In the genomic region with DNA sequence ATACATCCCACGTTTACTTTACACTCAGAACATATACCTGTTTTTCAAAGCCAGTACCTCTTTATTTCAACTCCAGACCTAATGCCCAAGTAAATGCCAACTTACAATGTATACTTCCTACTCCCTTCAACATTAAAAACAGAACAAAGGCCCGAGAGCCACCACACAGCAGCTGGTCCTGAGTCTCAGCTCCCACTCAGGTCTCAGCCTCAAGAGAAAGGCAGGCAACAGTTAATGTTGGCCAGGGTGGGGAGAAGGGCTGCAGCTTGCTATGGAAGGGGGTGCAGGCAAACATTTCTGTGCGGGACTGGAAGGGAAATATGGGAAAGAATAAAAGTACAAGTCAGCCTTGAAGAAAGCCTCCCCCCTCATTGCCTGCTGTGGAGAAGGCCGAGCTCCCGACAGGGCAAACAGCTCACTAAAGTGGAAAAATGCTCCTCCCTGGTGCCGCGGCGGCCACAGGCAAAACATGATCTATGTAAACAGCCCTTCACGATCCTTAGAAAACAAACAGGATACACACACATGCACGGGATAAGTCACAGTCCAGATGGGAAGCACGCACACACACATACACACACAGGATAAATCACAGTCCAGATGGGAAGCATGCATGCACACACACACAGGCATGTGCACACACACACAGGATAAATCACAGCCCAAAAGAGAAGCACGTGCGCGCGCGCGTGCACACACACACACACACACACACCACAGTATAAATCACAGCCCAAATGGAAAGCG, we compare ENCODE assay signal across 15 cellular contexts.
A peak's percentile ranks its signal among the peaks of the same experiment; 100 is the strongest.
DNase-seq lines count a peak whose midpoint lies in the region; ATAC-seq, FAIRE-seq and TF ChIP-seq lines count a peak whose summit lies in the region.
"Had no signal": no experiment of that assay in that cellular context is flagged by ENCODE, and none has a peak within 500 bp of the region (broad histone marks: within the 10 kb centered on the region; RNA-seq: fewer than 3 reads in every experiment).

No MANE protein-coding gene starts in this region.

- H3K9me3 ChIP-seq in PC-3 (ENCODE audit: low read length) (no peaks in the 10 kb centered on the region), kidney (ENCODE audit: control insufficient read depth in 1 of 2, low read length in 2 of 2) (no peaks in the 10 kb centered on the region), upper lobe of right lung (no peaks in the 10 kb centered on the region)
- no peaks in the 10 kb centered on the region for H3K9me3 ChIP-seq in effector memory CD4-positive, alpha-beta T cell (ENCODE audit: control insufficient read depth, low read length)
- H3K9me3 ChIP-seq: adrenal gland, gastrocnemius medialis, neutrophil, spleen had no signal

- peak; percentile 49 for DNase-seq in NCI-H748 (lab: John Stamatoyannopoulos, UW; ENCODE audit: unreplicated experiment)
- DNase-seq in NCI-H748 treated with DMSO at 0.1 percent for 48 hours (lab: John Stamatoyannopoulos, UW) = no peak
- DNase-seq in PC-3 = peak; percentile 18
- peak; percentile 53 for DNase-seq in kidney
- peak; percentile 45 for DNase-seq in upper lobe of right lung
- DNase-seq in cerebellar nuclear complex (lab: John Stamatoyannopoulos, UW) = no peak
- no peak for DNase-seq in effector memory CD4-positive, alpha-beta T cell
- DNase-seq in stimulated activated CD8-positive, alpha-beta memory T cell treated with anti-CD3 and anti-CD28 coated beads, Interleukin-4, amount 100 ng/mL, for 48 hours = no peak
- DNase-seq: adrenal gland, gastrocnemius medialis, left cardiac atrium, NCI-H187, spleen had no signal

- no peak overlapping the region for H3K27ac ChIP-seq in PC-3 (ENCODE audit: low read length)
- H3K27ac ChIP-seq in kidney (ENCODE audit: low read depth in 2 of 2, low read length in 2 of 2) = peak overlapping the region in 1 of 2 donors; percentile 7
- H3K27ac ChIP-seq in upper lobe of right lung = no peak overlapping the region
- H3K27ac ChIP-seq in effector memory CD4-positive, alpha-beta T cell (ENCODE audit: insufficient read depth, low read length, poor library complexity, severe bottlenecking) = no peak overlapping the region
- H3K27ac ChIP-seq: adrenal gland, gastrocnemius medialis, neutrophil had no signal

- H3K4me2 ChIP-seq in PC-3 (ENCODE audit: low read length) = peak overlapping the region; percentile 66

- H3K4me3 ChIP-seq in PC-3 (ENCODE audit: low read length) = peak overlapping the region; percentile 32; the same call in 1 of the 2 replicates
- H3K4me3 ChIP-seq in kidney (ENCODE audit: low read length in 2 of 2) = no peak overlapping the region
- no peak overlapping the region for H3K4me3 ChIP-seq in upper lobe of right lung
- no peak overlapping the region for H3K4me3 ChIP-seq in effector memory CD4-positive, alpha-beta T cell (ENCODE audit: insufficient read depth, low read depth, low read length, poor library complexity, severe bottlenecking)
- H3K4me3 ChIP-seq: adrenal gland, gastrocnemius medialis, K562, spleen had no signal

- intact Hi-C loops in PC-3 (cut with micrococcal nuclease) (no loop called here), kidney (cut with DNase I) (no loop called here), upper lobe of right lung (cut with DNase I) (no loop called here)

- no peaks in the 10 kb centered on the region for H3F3A ChIP-seq in PC-3 (ENCODE audit: low read length, unreplicated experiment)

- no TSS peak for BruUV-seq in PC-3 (replicated peaks; lab: Mats Ljungman, UMichigan)

- CTCF ChIA-PET in PC-3 (lab: Charles Lee) = no interaction called here

- no peaks in the 10 kb centered on the region for H3K36me3 ChIP-seq in PC-3 (ENCODE audit: low read depth, low read length)
- H3K36me3 ChIP-seq in kidney (ENCODE audit: control insufficient read depth in 1 of 2, insufficient read depth in 2 of 2, low read length in 2 of 2) = no peaks in the 10 kb centered on the region
- H3K36me3 ChIP-seq in upper lobe of right lung = no peaks in the 10 kb centered on the region
- no peaks in the 10 kb centered on the region for H3K36me3 ChIP-seq in effector memory CD4-positive, alpha-beta T cell (ENCODE audit: control insufficient read depth, insufficient read depth, low read length)
- H3K36me3 ChIP-seq: adrenal gland, gastrocnemius medialis, neutrophil, spleen had no signal

- no peaks in the 10 kb centered on the region for H3K4me1 ChIP-seq in PC-3 (ENCODE audit: insufficient read depth, low read length)
- peaks cover 0 to 2% of the 10 kb centered on the region in 2 donors for H3K4me1 ChIP-seq in kidney (ENCODE audit: control insufficient read depth in 1 of 2, insufficient read depth in 1 of 2, low read depth in 1 of 2, low read length in 2 of 2)
- no peaks in the 10 kb centered on the region for H3K4me1 ChIP-seq in upper lobe of right lung
- peaks cover under 1% of the 10 kb centered on the region for H3K4me1 ChIP-seq in effector memory CD4-positive, alpha-beta T cell (ENCODE audit: control insufficient read depth, insufficient read depth, low read length, poor library complexity, severe bottlenecking)

- no peaks in the 10 kb centered on the region for H3K9me2 ChIP-seq in PC-3 (replicated peaks; ENCODE audit: low read length)

- no peak overlapping the region for H3K9ac ChIP-seq in PC-3 (ENCODE audit: low read length)
- no peak overlapping the region for H3K9ac ChIP-seq in kidney (ENCODE audit: low read length in 2 of 2)

- H3K79me2 ChIP-seq in PC-3 (ENCODE audit: low read length) = no peaks in the 10 kb centered on the region

- H3K27me3 ChIP-seq in PC-3 (ENCODE audit: low read length) (no peaks in the 10 kb centered on the region), upper lobe of right lung (peaks cover 6% of the 10 kb centered on the region)
- H3K27me3 ChIP-seq in effector memory CD4-positive, alpha-beta T cell (replicated peaks; ENCODE audit: control insufficient read depth, insufficient read depth, low read length, poor library complexity, severe bottlenecking) = no peaks in the 10 kb centered on the region
- H3K27me3 ChIP-seq: adrenal gland had no signal

- no peaks in the 10 kb centered on the region for H4K20me1 ChIP-seq in PC-3 (ENCODE audit: low read length)

- TF ChIP-seq CTCF in PC-3 (conservative IDR thresholded peaks at IDR 0.05; ENCODE audit: low read depth, low read length) (no peak), kidney (IDR thresholded peaks at IDR 0.05; ENCODE audit: borderline replicate concordance, extremely low read depth, insufficient read depth) (no peak), upper lobe of right lung (IDR thresholded peaks at IDR 0.05) (no peak)

- POLR2A ChIA-PET in PC-3 (lab: Charles Lee; ENCODE audit: unreplicated experiment) = no interaction called here

- peak overlapping the region; percentile 65; the same call in 1 of the 2 replicates for H2AFZ ChIP-seq in PC-3 (ENCODE audit: low read length)

- FAIRE-seq in kidney (lab: Jason Lieb, UNC) = no peak
- FAIRE-seq: K562 had no signal

- peak; percentile 71 for ATAC-seq in PC-3
- ATAC-seq in upper lobe of right lung = no peak
- ATAC-seq: gastrocnemius medialis, K562, left cardiac atrium had no signal

Comparison
In these comparisons a context has a peak if more than half of its experiments do, and no peak if none do; other contexts are left out.
1. DNase-seq: peak in NCI-H748 (single experiment), PC-3 (single experiment), kidney (single experiment) and upper lobe of right lung (single experiment); none in NCI-H748 treated with DMSO at 0.1 percent for 48 hours (single experiment), cerebellar nuclear complex (0 of 2), effector memory CD4-positive, alpha-beta T cell (0 of 3) and stimulated activated CD8-positive, alpha-beta memory T cell treated with anti-CD3 and anti-CD28 coated beads, Interleukin-4, amount 100 ng/mL, for 48 hours (single experiment).